In genomic region chr3:107670991-107671390, GRCh38 we compare ENCODE assay signal across 24 cellular contexts.
"Had no signal": no experiment of that assay in that cellular context is flagged by ENCODE, and none has a peak within 500 bp of the region (broad histone marks: within the 10 kb centered on the region; RNA-seq: fewer than 3 reads in every experiment).

No MANE protein-coding gene starts in this region.

- H3K36me3 ChIP-seq: adrenal gland, Peyer's patch, SJCRH30 had no signal

- H3K4me1 Mint-ChIP-seq: activated naive CD4-positive, alpha-beta T cell treated with anti-CD3 and anti-CD28 coated beads, Interleukin-2, amount 10 ng/mL, durations not matched to agents 7 days and 5 days had no signal

- H3K4me1 ChIP-seq: Peyer's patch, SJCRH30 had no signal

- DNase-seq: activated CD4-positive, alpha-beta T cell treated with anti-CD3 and anti-CD28 coated beads for 4 hours; activated CD4-positive, CD25-positive, alpha-beta regulatory T cell; activated CD8-positive, alpha-beta memory T cell treated with anti-CD3 and anti-CD28 coated beads, Interleukin-2, amount 50 U/mL, for 4 hours; activated CD8-positive, alpha-beta T cell treated with anti-CD3 and anti-CD28 coated beads for 36 hours; activated gamma-delta T cell treated with Interleukin-2 at 50 U/mL for 16 hours; activated naive CD4-positive, alpha-beta T cell treated with anti-CD3 and anti-CD28 coated beads, Interleukin-2, amount 10 ng/mL, durations not matched to agents 7 days and 5 days; activated naive CD8-positive, alpha-beta T cell treated with anti-CD3 and anti-CD28 coated beads for 36 hours; activated T-cell treated with anti-CD3 and anti-CD28 coated beads, Interleukin-2, amount 50 U/mL, for 72 hours; adrenal gland; anterior cingulate cortex; Kasumi-1; NCI-H1105 treated with DMSO at 0.1 percent for 48 hours; NCI-H1436 treated with DMSO at 0.1 percent for 48 hours; NCI-H187; NCI-H2081; NCI-H510A treated with DMSO at 0.1 percent for 48 hours; NCI-H69; Peyer's patch; Right ventricle myocardium superior; SJCRH30; T-helper 9 cell had no signal

- H3K27ac Mint-ChIP-seq: activated CD8-positive, alpha-beta T cell treated with anti-CD3 and anti-CD28 coated beads for 36 hours; activated naive CD4-positive, alpha-beta T cell treated with anti-CD3 and anti-CD28 coated beads, Interleukin-2, amount 10 ng/mL, durations not matched to agents 7 days and 5 days; activated naive CD8-positive, alpha-beta T cell treated with anti-CD3 and anti-CD28 coated beads for 36 hours; activated T-cell treated with anti-CD3 and anti-CD28 coated beads, Interleukin-2, amount 50 U/mL, for 72 hours; activated T-helper 2 cell treated with anti-CD3 and anti-CD28 coated beads, Interferon-gamma antibody, Interleukin-2, Interleukin-4, amounts not matched to agents 10 μg/mL and 5 μg/mL and 100 μg/mL, durations not matched to agents 14 hours and 24 hours and 36 hours; T-helper 1 cell treated with Interleukin-12 subunit alpha and Interleukin-12 subunit beta and Interleukin-4 antibody, amounts not matched to agents 30 μg/mL and 1 μg/mL, for 36 hours had no signal

- H3K9me3 ChIP-seq: adrenal gland, Peyer's patch, SJCRH30 had no signal

- H3K4me3 Mint-ChIP-seq: activated CD8-positive, alpha-beta T cell treated with anti-CD3 and anti-CD28 coated beads for 36 hours; activated naive CD4-positive, alpha-beta T cell treated with anti-CD3 and anti-CD28 coated beads, Interleukin-2, amount 10 ng/mL, durations not matched to agents 7 days and 5 days; activated naive CD8-positive, alpha-beta T cell treated with anti-CD3 and anti-CD28 coated beads for 36 hours; activated T-cell treated with anti-CD3 and anti-CD28 coated beads, Interleukin-2, amount 50 U/mL, for 72 hours; T-helper 1 cell treated with Interleukin-12 subunit alpha and Interleukin-12 subunit beta and Interleukin-4 antibody, amounts not matched to agents 30 μg/mL and 1 μg/mL, for 36 hours had no signal

- H3K27me3 Mint-ChIP-seq: activated CD8-positive, alpha-beta T cell treated with anti-CD3 and anti-CD28 coated beads for 36 hours; activated naive CD4-positive, alpha-beta T cell treated with anti-CD3 and anti-CD28 coated beads, Interleukin-2, amount 10 ng/mL, durations not matched to agents 7 days and 5 days; activated naive CD8-positive, alpha-beta T cell treated with anti-CD3 and anti-CD28 coated beads for 36 hours had no signal

- H3K36me3 Mint-ChIP-seq: activated naive CD4-positive, alpha-beta T cell treated with anti-CD3 and anti-CD28 coated beads, Interleukin-2, amount 10 ng/mL, durations not matched to agents 7 days and 5 days; activated naive CD8-positive, alpha-beta T cell treated with anti-CD3 and anti-CD28 coated beads for 36 hours had no signal

- ATAC-seq: activated CD8-positive, alpha-beta T cell treated with anti-CD3 and anti-CD28 coated beads for 36 hours; activated T-cell treated with anti-CD3 and anti-CD28 coated beads, Interleukin-2, amount 50 U/mL, for 72 hours had no signal

- H3K4me3 ChIP-seq: adrenal gland, Peyer's patch, SJCRH30 had no signal

- H3K27ac ChIP-seq: adrenal gland, Peyer's patch, RWPE1, SJCRH30 had no signal

- H3K9me3 Mint-ChIP-seq: activated CD8-positive, alpha-beta T cell treated with anti-CD3 and anti-CD28 coated beads for 36 hours; activated naive CD4-positive, alpha-beta T cell treated with anti-CD3 and anti-CD28 coated beads, Interleukin-2, amount 10 ng/mL, durations not matched to agents 7 days and 5 days; activated naive CD8-positive, alpha-beta T cell treated with anti-CD3 and anti-CD28 coated beads for 36 hours; activated T-cell treated with anti-CD3 and anti-CD28 coated beads, Interleukin-2, amount 50 U/mL, for 72 hours; activated T-helper 2 cell treated with anti-CD3 and anti-CD28 coated beads, Interferon-gamma antibody, Interleukin-2, Interleukin-4, amounts not matched to agents 10 μg/mL and 5 μg/mL and 100 μg/mL, durations not matched to agents 14 hours and 24 hours and 36 hours; T-helper 1 cell treated with Interleukin-12 subunit alpha and Interleukin-12 subunit beta and Interleukin-4 antibody, amounts not matched to agents 30 μg/mL and 1 μg/mL, for 36 hours had no signal

- H3K27me3 ChIP-seq: adrenal gland, Peyer's patch, SJCRH30 had no signal
